5 cellular contexts compared by ENCODE assay signal in genomic region chr7:2589941-2590340, GRCh38. TPM values are rescaled to one million over a fixed set of nuclear protein-coding genes. Genes with fewer than 3 reads are reported as not detected.
DNase-seq lines count a peak whose midpoint lies in the region; ATAC-seq, FAIRE-seq and TF ChIP-seq lines count a peak whose summit lies in the region.
"Not testable (repeated sequence)": the region's sequence is repeated elsewhere in the genome, so short reads cannot be mapped to it uniquely, and the experiment has no call there.

No MANE protein-coding gene starts in this region.

- BruUV-seq in PC-3 (replicated peaks; lab: Mats Ljungman, UMichigan) = not testable (repeated sequence)

- CTCF ChIA-PET in PC-3 (lab: Charles Lee) = not testable (repeated sequence)

- not testable (repeated sequence) for H4K20me1 ChIP-seq in PC-3 (ENCODE audit: low read length)

- H3K79me2 ChIP-seq in PC-3 (ENCODE audit: low read length) = not testable (repeated sequence)

- POLR2A ChIA-PET in PC-3 (lab: Charles Lee; ENCODE audit: unreplicated experiment) = interaction anchor here (0.6 kb wide), 1 partner anchor 109 kb away, joined by 3 read pairs; no protein-coding TSS in a partner anchor

- peak; percentile 51 for ATAC-seq in PC-3
- ATAC-seq in activated naive CD4-positive, alpha-beta T cell treated with anti-CD3 and anti-CD28 coated beads, Interleukin-2, amount 50 U/mL, for 72 hours = not testable (repeated sequence)

- intact Hi-C loops in PC-3 (cut with micrococcal nuclease) = not testable (repeated sequence)

- H3K27me3 Mint-ChIP-seq in endothelial cell (ENCODE audit: unreplicated experiment); nephron progenitor cell (ENCODE audit: low read depth, poor library complexity): not testable (repeated sequence)

- H3K9me3 ChIP-seq in PC-3 (ENCODE audit: low read length) = not testable (repeated sequence)

- FAIRE-seq in urothelium cell line (lab: Jason Lieb, UNC) = peak; percentile 89

- DNase-seq in PC-3; activated naive CD4-positive, alpha-beta T cell treated with anti-CD3 and anti-CD28 coated beads, Interleukin-2, amount 50 U/mL, for 72 hours (ENCODE audit: low spot score in 2 of 2); endothelial cell (ENCODE audit: low spot score); nephron progenitor cell; urothelium cell line (ENCODE audit: low spot score): not testable (repeated sequence)

- not testable (repeated sequence) for H3K4me1 ChIP-seq in PC-3 (ENCODE audit: insufficient read depth, low read length)

- not testable (repeated sequence) for H3K4me3 ChIP-seq in PC-3 (ENCODE audit: low read length)

- H2AFZ ChIP-seq in PC-3 (ENCODE audit: low read length) = not testable (repeated sequence)

- peak overlapping the region; percentile 44 to 50 for H3K27ac Mint-ChIP-seq in activated naive CD4-positive, alpha-beta T cell treated with anti-CD3 and anti-CD28 coated beads, Interleukin-2, amount 50 U/mL, for 72 hours
- H3K27ac Mint-ChIP-seq in endothelial cell (ENCODE audit: unreplicated experiment) (peak overlapping the region; percentile 61), nephron progenitor cell (peak overlapping the region; percentile 97)

- H3K4me1 Mint-ChIP-seq in endothelial cell (ENCODE audit: unreplicated experiment) = not testable (repeated sequence)
- H3K4me1 Mint-ChIP-seq in nephron progenitor cell = peaks cover 25% of the 10 kb centered on the region

- not testable (repeated sequence) for H3K9me2 ChIP-seq in PC-3 (replicated peaks; ENCODE audit: low read length)

- H3K36me3 Mint-ChIP-seq in activated naive CD4-positive, alpha-beta T cell treated with anti-CD3 and anti-CD28 coated beads, Interleukin-2, amount 50 U/mL, for 72 hours = not testable (repeated sequence)
- H3K36me3 Mint-ChIP-seq in endothelial cell (ENCODE audit: low read depth, unreplicated experiment) (peaks cover 12% of the 10 kb centered on the region), nephron progenitor cell (ENCODE audit: low read depth) (peaks cover 25% of the 10 kb centered on the region)

- not testable (repeated sequence) for H3K4me3 Mint-ChIP-seq in endothelial cell (ENCODE audit: unreplicated experiment); nephron progenitor cell

- H3K9me3 Mint-ChIP-seq in activated naive CD4-positive, alpha-beta T cell treated with anti-CD3 and anti-CD28 coated beads, Interleukin-2, amount 50 U/mL, for 72 hours; endothelial cell (ENCODE audit: unreplicated experiment); nephron progenitor cell: not testable (repeated sequence)

- not testable (repeated sequence) for H3F3A ChIP-seq in PC-3 (ENCODE audit: low read length, unreplicated experiment)

- H3K4me2 ChIP-seq in PC-3 (ENCODE audit: low read length) = not testable (repeated sequence)

- not testable (repeated sequence) for TF ChIP-seq CTCF in PC-3 (conservative IDR thresholded peaks at IDR 0.05; ENCODE audit: low read depth, low read length); endothelial cell (IDR thresholded peaks at IDR 0.05; ENCODE audit: unreplicated experiment); nephron progenitor cell (IDR thresholded peaks at IDR 0.05)

- H3K9ac ChIP-seq in PC-3 (ENCODE audit: low read length) = not testable (repeated sequence)

- not testable (repeated sequence) for H3K27me3 ChIP-seq in PC-3 (ENCODE audit: low read length)

- H3K36me3 ChIP-seq in PC-3 (ENCODE audit: low read depth, low read length) = not testable (repeated sequence)

- H3K27ac ChIP-seq in PC-3 (ENCODE audit: low read length) = not testable (repeated sequence)

RNA-seq across cellular contexts. Expression of gene IQCE, which starts 31.2 kb away (rescaled TPM):
- total RNA-seq in PC-3 (2014; rRNA removed) (9.7 and 24.7 TPM in 2 replicates), endothelial cell (ENCODE audit: unreplicated experiment) (9.6 TPM)
- total RNA-seq in activated naive CD4-positive, alpha-beta T cell treated with anti-CD3 and anti-CD28 coated beads, Interleukin-2, amount 50 U/mL, for 72 hours = 1 to 10 TPM; 7.3 to 9.5 TPM

RNA-seq across cellular contexts. Expression of gene BRAT1, which starts 34.6 kb away (rescaled TPM):
- total RNA-seq in PC-3 (2014; rRNA removed) (65.2 and 76.3 TPM in 2 replicates), endothelial cell (ENCODE audit: unreplicated experiment) (34.0 TPM)
- 10 to 100 TPM; 26.5 to 37.5 TPM for total RNA-seq in activated naive CD4-positive, alpha-beta T cell treated with anti-CD3 and anti-CD28 coated beads, Interleukin-2, amount 50 U/mL, for 72 hours

RNA-seq across cellular contexts. Expression of gene TTYH3, which starts 41.8 kb away (rescaled TPM):
- total RNA-seq in PC-3 (2014; rRNA removed) (25.0 and 41.4 TPM in 2 replicates), endothelial cell (ENCODE audit: unreplicated experiment) (250 TPM)
- total RNA-seq in activated naive CD4-positive, alpha-beta T cell treated with anti-CD3 and anti-CD28 coated beads, Interleukin-2, amount 50 U/mL, for 72 hours = 10 to 100 TPM; 23.8 to 28.3 TPM

Comparison
In these comparisons a context has a peak if more than half of its experiments do, and no peak if none do; other contexts are left out.
1. H3K27ac Mint-ChIP-seq: peak in every context shown above with its lines; median percentile 97 in nephron progenitor cell; 61 in endothelial cell; 47 in activated naive CD4-positive, alpha-beta T cell treated with anti-CD3 and anti-CD28 coated beads, Interleukin-2, amount 50 U/mL, for 72 hours.